Comparison of ENCODE assay signal across 21 cellular contexts in genomic region chr22:48596111-48596860, GRCh38.
"Had no signal": no experiment of that assay in that cellular context is flagged by ENCODE, and none has a peak within 500 bp of the region (broad histone marks: within the 10 kb centered on the region; RNA-seq: fewer than 3 reads in every experiment).

No MANE protein-coding gene starts in this region.

- ATAC-seq: left colon; naive thymus-derived CD8-positive, alpha-beta T cell; pancreas; right cardiac atrium; stimulated activated effector memory CD8-positive, alpha-beta T cell treated with anti-CD3 and anti-CD28 coated beads, Interleukin-12 subunit alpha, Interleukin-12 subunit beta, amount 100 ng/mL, for 72 hours; stimulated activated naive CD8-positive, alpha-beta T cell treated with anti-CD3 and anti-CD28 coated beads, Interleukin-15, Interleukin-2, amounts not matched to agents 100 U/mL and 50 U/mL, for 24 hours had no signal

- H3K36me3 Mint-ChIP-seq: naive thymus-derived CD8-positive, alpha-beta T cell; stimulated activated effector memory CD8-positive, alpha-beta T cell treated with anti-CD3 and anti-CD28 coated beads, Interleukin-12 subunit alpha, Interleukin-12 subunit beta, amount 100 ng/mL, for 72 hours; type B pancreatic cell had no signal

- H3K4me3 ChIP-seq: dorsolateral prefrontal cortex, hepatocyte, pancreas, smooth muscle cell, suprapubic skin, thyroid gland had no signal

- H3K9me3 Mint-ChIP-seq: neural crest cell; stimulated activated effector memory CD8-positive, alpha-beta T cell treated with anti-CD3 and anti-CD28 coated beads, Interleukin-12 subunit alpha, Interleukin-12 subunit beta, amount 100 ng/mL, for 72 hours; type B pancreatic cell had no signal

- H3K27ac Mint-ChIP-seq: naive thymus-derived CD8-positive, alpha-beta T cell; progenitor cell of endocrine pancreas; stimulated activated effector memory CD8-positive, alpha-beta T cell treated with anti-CD3 and anti-CD28 coated beads, Interleukin-12 subunit alpha, Interleukin-12 subunit beta, amount 100 ng/mL, for 72 hours; type B pancreatic cell had no signal

- H3K27me3 ChIP-seq: dorsolateral prefrontal cortex, hepatocyte, pancreas, thyroid gland had no signal

- H3K27ac ChIP-seq: hepatocyte, pancreas, suprapubic skin, thyroid gland had no signal

- DNase-seq: cortex of kidney; dorsolateral prefrontal cortex; effector CD8-positive, alpha-beta T cell; foreskin melanocyte; left colon; mammary epithelial cell; naive thymus-derived CD8-positive, alpha-beta T cell; occipital lobe; stimulated activated CD4-positive, alpha-beta T cell treated with anti-CD3 and anti-CD28 coated beads, Interleukin-4, amount 100 ng/mL, for 1 hour; stimulated activated CD8-positive, alpha-beta memory T cell treated with anti-CD3 and anti-CD28 coated beads, Interleukin-4, amount 100 ng/mL, for 48 hours; stimulated activated naive CD8-positive, alpha-beta T cell treated with anti-CD3 and anti-CD28 coated beads, Interleukin-15, Interleukin-2, amounts not matched to agents 100 U/mL and 50 U/mL, for 24 hours; thyroid gland had no signal

- H3K9me3 ChIP-seq: pancreas, suprapubic skin, thyroid gland had no signal

- H3K4me3 Mint-ChIP-seq: naive thymus-derived CD8-positive, alpha-beta T cell; neural crest cell; stimulated activated effector memory CD8-positive, alpha-beta T cell treated with anti-CD3 and anti-CD28 coated beads, Interleukin-12 subunit alpha, Interleukin-12 subunit beta, amount 100 ng/mL, for 72 hours; type B pancreatic cell had no signal

- H3K4me1 Mint-ChIP-seq: naive thymus-derived CD8-positive, alpha-beta T cell; neural crest cell; stimulated activated effector memory CD8-positive, alpha-beta T cell treated with anti-CD3 and anti-CD28 coated beads, Interleukin-12 subunit alpha, Interleukin-12 subunit beta, amount 100 ng/mL, for 72 hours had no signal

- H3K27me3 Mint-ChIP-seq: progenitor cell of endocrine pancreas, type B pancreatic cell had no signal

- H3K36me3 ChIP-seq: pancreas, suprapubic skin, thyroid gland had no signal
